16 cellular contexts compared by ENCODE assay signal in genomic region chr9:86983260-86984255, GRCh38. TPM values are rescaled to one million over a fixed set of nuclear protein-coding genes. Genes with fewer than 3 reads are reported as not detected.
A peak's percentile ranks its signal among the peaks of the same experiment; 100 is the strongest.
DNase-seq lines count a peak whose midpoint lies in the region; ATAC-seq, FAIRE-seq and TF ChIP-seq lines count a peak whose summit lies in the region.
"Had no signal": no experiment of that assay in that cellular context is flagged by ENCODE, and none has a peak within 500 bp of the region (broad histone marks: within the 10 kb centered on the region; RNA-seq: fewer than 3 reads in every experiment).

No MANE protein-coding gene starts in this region.

- H3K36me3 ChIP-seq in brain microvascular endothelial cell (replicated peaks), result no peaks in the 10 kb centered on the region
- H3K36me3 ChIP-seq in hepatocyte (replicated peaks; ENCODE audit: insufficient read depth, low read depth), result no peaks in the 10 kb centered on the region

- H3K9me3 Mint-ChIP-seq in HFFc6, result no peaks in the 10 kb centered on the region
- H3K9me3 Mint-ChIP-seq in activated naive CD4-positive, alpha-beta T cell treated with anti-CD3 and anti-CD28 coated beads for 36 hours, result no peaks in the 10 kb centered on the region
- H3K9me3 Mint-ChIP-seq: activated T-helper 2 cell treated with anti-CD3 and anti-CD28 coated beads, Interferon-gamma antibody, Interleukin-2, Interleukin-4, amounts not matched to agents 10 μg/mL and 5 μg/mL and 100 μg/mL, durations not matched to agents 14 hours and 24 hours and 36 hours had no signal

- WGBS in hepatocyte (ENCODE audit: low lambda C conversion rate, missing lambda C conversion rate), result 63% methylated on average over 15 of the region's 15 CpGs

- peak overlapping the region; percentile 24; the same call in 1 of the 2 replicates for H3K4me3 Mint-ChIP-seq in HFFc6
- no peak overlapping the region for H3K4me3 Mint-ChIP-seq in activated naive CD4-positive, alpha-beta T cell treated with anti-CD3 and anti-CD28 coated beads for 36 hours

- H4K20me1 ChIP-seq in hepatocyte (ENCODE audit: insufficient read depth, poor library complexity, severe bottlenecking), result no peaks in the 10 kb centered on the region

- H3K4me1 ChIP-seq in hepatocyte (ENCODE audit: insufficient read depth), result peaks cover 9% of the 10 kb centered on the region

- H3K27ac ChIP-seq in brain microvascular endothelial cell (peak overlapping the region; percentile 76), hepatocyte (peak overlapping the region; percentile 67)

- DNase-seq in HFFc6, result peak; percentile 74
- DNase-seq in brain microvascular endothelial cell, result peak; percentile 95
- DNase-seq in hepatocyte (ENCODE audit: low spot score), result no peak
- DNase-seq in stromal cell of bone marrow (ENCODE audit: low read depth), result peak; percentile 87
- no peak for DNase-seq in NCI-H524 (lab: John Stamatoyannopoulos, UW)
- no peak for DNase-seq in RCC 7860 (ENCODE audit: low spot score)
- no peak for DNase-seq in activated naive CD4-positive, alpha-beta T cell treated with anti-CD3 and anti-CD28 coated beads for 36 hours
- DNase-seq: DMS153; effector CD8-positive, alpha-beta T cell; islet precursor cell; NCI-H1048; NCI-H82 had no signal

- no peak overlapping the region for H2AFZ ChIP-seq in hepatocyte

- no peaks in the 10 kb centered on the region for H3K36me3 Mint-ChIP-seq in HFFc6 (ENCODE audit: low read depth)
- no peaks in the 10 kb centered on the region for H3K36me3 Mint-ChIP-seq in activated naive CD4-positive, alpha-beta T cell treated with anti-CD3 and anti-CD28 coated beads for 36 hours (ENCODE audit: low read depth)

- no peaks in the 10 kb centered on the region for H3K9me2 ChIP-seq in hepatocyte (replicated peaks; ENCODE audit: insufficient read depth)

- intact Hi-C loops in activated naive CD4-positive, alpha-beta T cell treated with anti-CD3 and anti-CD28 coated beads for 36 hours (cut with micrococcal nuclease), result no loop called here

- no peak for TF ChIP-seq CTCF in HFFc6 (IDR thresholded peaks at IDR 0.05)
- no peak for TF ChIP-seq CTCF in brain microvascular endothelial cell (IDR thresholded peaks at IDR 0.05; ENCODE audit: low read depth, low read length, missing control alignments)
- no peak for TF ChIP-seq CTCF in hepatocyte (IDR thresholded peaks at IDR 0.05; ENCODE audit: poor library complexity)

- H3K79me2 ChIP-seq in hepatocyte, result no peaks in the 10 kb centered on the region

- no peaks in the 10 kb centered on the region for H3K9me3 ChIP-seq in hepatocyte (ENCODE audit: low read depth)

- peaks cover 3% of the 10 kb centered on the region; the same call in 1 of the 2 replicates for H3K27me3 Mint-ChIP-seq in HFFc6 (ENCODE audit: insufficient read depth)
- H3K27me3 Mint-ChIP-seq in activated naive CD4-positive, alpha-beta T cell treated with anti-CD3 and anti-CD28 coated beads for 36 hours (ENCODE audit: low read depth), result peaks cover 28% of the 10 kb centered on the region

- no peak for FAIRE-seq in RCC 7860 (lab: Jason Lieb, UNC)
- FAIRE-seq: GM18507, TTC549 had no signal

- H3K27ac Mint-ChIP-seq in HFFc6, result peak overlapping the region; percentile 65
- H3K27ac Mint-ChIP-seq in activated naive CD4-positive, alpha-beta T cell treated with anti-CD3 and anti-CD28 coated beads for 36 hours, result no peak overlapping the region
- H3K27ac Mint-ChIP-seq: activated T-helper 2 cell treated with anti-CD3 and anti-CD28 coated beads, Interferon-gamma antibody, Interleukin-2, Interleukin-4, amounts not matched to agents 10 μg/mL and 5 μg/mL and 100 μg/mL, durations not matched to agents 14 hours and 24 hours and 36 hours had no signal

- in situ Hi-C loops in brain microvascular endothelial cell (cut with HindIII; ENCODE audit: low pct_ligation_motif_present, low sequenced_read_pairs), result no loop called here

- peaks cover 33% of the 10 kb centered on the region for H3K4me1 Mint-ChIP-seq in HFFc6 (ENCODE audit: low read depth)
- no peaks in the 10 kb centered on the region for H3K4me1 Mint-ChIP-seq in activated naive CD4-positive, alpha-beta T cell treated with anti-CD3 and anti-CD28 coated beads for 36 hours (ENCODE audit: low read depth)

- ATAC-seq in HG02588 (IDR thresholded peaks at IDR 0.05; ENCODE audit: unreplicated experiment), result no peak

- no peak overlapping the region for H3K4me2 ChIP-seq in hepatocyte

- H3K4me3 ChIP-seq in brain microvascular endothelial cell (ENCODE audit: low read depth, low read length), result no peak overlapping the region
- no peak overlapping the region for H3K4me3 ChIP-seq in hepatocyte

- H3K27me3 ChIP-seq in brain microvascular endothelial cell (replicated peaks), result no peaks in the 10 kb centered on the region
- H3K27me3 ChIP-seq in hepatocyte, result peaks cover 2% of the 10 kb centered on the region

- CTCF ChIA-PET in activated naive CD4-positive, alpha-beta T cell treated with anti-CD3 and anti-CD28 coated beads for 36 hours (lab: Charles Lee), result no interaction called here

RNA-seq across cellular contexts. Expression of gene GAS1, which starts 36.3 kb away (rescaled TPM):
- 1 to 10 TPM; 5.4 to 8.1 (median 7.4) TPM for total RNA-seq in HFFc6 (2021; fragmentation: NEBNext Ultra II Directional; extraction: Animal tissue kit (Norgen Biotek cat#: 25700))
- 45.9 and 61.3 TPM in 2 replicates for total RNA-seq in hepatocyte
- 85.2 and 101 TPM in 2 replicates for polyA plus RNA-seq in hepatocyte
- under 1 TPM; 0.15 to 0.24 TPM for total RNA-seq in activated naive CD4-positive, alpha-beta T cell treated with anti-CD3 and anti-CD28 coated beads for 36 hours

Comparison
In these comparisons a context has a peak if more than half of its experiments do, and no peak if none do; other contexts are left out.
1. DNase-seq: peak in HFFc6 (single experiment), brain microvascular endothelial cell (single experiment) and stromal cell of bone marrow (single experiment); none in hepatocyte (single experiment), NCI-H524 (0 of 2), RCC 7860 (single experiment) and activated naive CD4-positive, alpha-beta T cell treated with anti-CD3 and anti-CD28 coated beads for 36 hours (single experiment).
2. RNA of gene GAS1, which starts 36.3 kb away (total RNA-seq): 45.9 to 61.3 TPM in hepatocyte and 5.4 to 8.1 TPM in HFFc6; 0.15 to 0.24 TPM in activated naive CD4-positive, alpha-beta T cell treated with anti-CD3 and anti-CD28 coated beads for 36 hours; every median in the first group is over 4 times any median in the second.